Comparison of ENCODE assay signal across 20 cellular contexts in the genomic region with DNA sequence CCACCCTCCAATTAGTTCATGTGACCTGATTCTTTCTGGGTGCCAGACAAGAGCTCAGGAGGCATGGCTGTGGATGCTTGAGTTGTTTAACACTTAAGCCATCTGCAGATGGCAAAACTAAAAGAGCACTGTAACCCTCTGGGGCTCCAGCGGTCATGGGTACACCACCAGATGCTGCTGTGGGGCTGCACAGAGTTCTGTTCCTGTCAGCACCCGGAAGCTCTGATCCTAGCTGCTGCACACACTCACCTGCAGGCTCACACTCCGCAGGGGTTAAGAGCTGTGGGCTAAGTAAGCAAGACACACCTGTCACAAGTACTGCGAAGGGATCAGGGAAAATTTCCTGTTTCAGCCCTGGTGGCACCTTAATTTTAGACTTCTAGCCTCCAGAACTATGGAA.
DNase-seq lines count a peak whose midpoint lies in the region; ATAC-seq and TF ChIP-seq lines count a peak whose summit lies in the region.
"Had no signal": no experiment of that assay in that cellular context is flagged by ENCODE, and none has a peak within 500 bp of the region (broad histone marks: within the 10 kb centered on the region; RNA-seq: fewer than 3 reads in every experiment).

No MANE protein-coding gene starts in this region.

- TF ChIP-seq CTCF in WTC11 (IDR thresholded peaks at IDR 0.05) (no peak), CD14-positive monocyte (IDR thresholded peaks at IDR 0.05) (no peak)

- intact Hi-C loops in CD14-positive monocyte (cut with micrococcal nuclease) = no loop called here

- CTCF ChIA-PET in WTC11 (lab: Charles Lee) = interaction anchor here (1.2 kb wide), 1 partner anchor 209 kb away, joined by 3 read pairs; no protein-coding TSS in a partner anchor

- H3K36me3 Mint-ChIP-seq in WTC11 (no peaks in the 10 kb centered on the region), CD14-positive monocyte (no peaks in the 10 kb centered on the region)
- no peaks in the 10 kb centered on the region for H3K36me3 Mint-ChIP-seq in stimulated activated memory B cell treated with anti-CD40 and anti-IgM and Interleukin-4, amounts not matched to agents 10 μg/mL and 1 μg/mL and 100 μg/mL, for 72 hours
- no peaks in the 10 kb centered on the region for H3K36me3 Mint-ChIP-seq in activated T-cell treated with anti-CD3 and anti-CD28 coated beads, Interleukin-2, amount 50 U/mL, for 4 hours (ENCODE audit: insufficient read depth)
- H3K36me3 Mint-ChIP-seq: CD8-positive, alpha-beta memory T cell had no signal

- POLR2A ChIA-PET in WTC11 (lab: Charles Lee) = no interaction called here

- peaks cover 10% of the 10 kb centered on the region for H3K4me1 Mint-ChIP-seq in WTC11
- no peaks in the 10 kb centered on the region for H3K4me1 Mint-ChIP-seq in stimulated activated memory B cell treated with anti-CD40 and anti-IgM and Interleukin-4, amounts not matched to agents 10 μg/mL and 1 μg/mL and 100 μg/mL, for 72 hours
- no peaks in the 10 kb centered on the region for H3K4me1 Mint-ChIP-seq in activated T-cell treated with anti-CD3 and anti-CD28 coated beads, Interleukin-2, amount 50 U/mL, for 4 hours (ENCODE audit: low read depth)
- peaks cover 11% of the 10 kb centered on the region for H3K4me1 Mint-ChIP-seq in CD14-positive monocyte
- H3K4me1 Mint-ChIP-seq: CD8-positive, alpha-beta memory T cell; central memory CD8-positive, alpha-beta T cell; naive thymus-derived CD4-positive, alpha-beta T cell; stimulated activated naive CD8-positive, alpha-beta T cell treated with anti-CD3 and anti-CD28 coated beads, Interleukin-15, amount 100 ng/mL, for 72 hours had no signal

- H3K27me3 Mint-ChIP-seq in WTC11 (ENCODE audit: low read depth) = no peaks in the 10 kb centered on the region
- no peaks in the 10 kb centered on the region for H3K27me3 Mint-ChIP-seq in stimulated activated memory B cell treated with anti-CD40 and anti-IgM and Interleukin-4, amounts not matched to agents 10 μg/mL and 1 μg/mL and 100 μg/mL, for 72 hours
- no peaks in the 10 kb centered on the region for H3K27me3 Mint-ChIP-seq in activated T-cell treated with anti-CD3 and anti-CD28 coated beads, Interleukin-2, amount 50 U/mL, for 4 hours (ENCODE audit: low read depth)
- H3K27me3 Mint-ChIP-seq in CD14-positive monocyte (ENCODE audit: low read depth in 3 of 3) = peaks cover 2 to 11% (median 8%) of the 10 kb centered on the region in 3 donors
- H3K27me3 Mint-ChIP-seq: CD8-positive, alpha-beta memory T cell; central memory CD8-positive, alpha-beta T cell; stimulated activated naive CD8-positive, alpha-beta T cell treated with anti-CD3 and anti-CD28 coated beads, Interleukin-15, amount 100 ng/mL, for 72 hours had no signal

- H3K9me3 Mint-ChIP-seq in WTC11 (no peaks in the 10 kb centered on the region), CD14-positive monocyte (peaks cover 0 to 10% (median 2%) of the 10 kb centered on the region in 7 donors)
- no peaks in the 10 kb centered on the region for H3K9me3 Mint-ChIP-seq in stimulated activated memory B cell treated with anti-CD40 and anti-IgM and Interleukin-4, amounts not matched to agents 10 μg/mL and 1 μg/mL and 100 μg/mL, for 72 hours
- H3K9me3 Mint-ChIP-seq in activated T-cell treated with anti-CD3 and anti-CD28 coated beads, Interleukin-2, amount 50 U/mL, for 4 hours = peaks cover 3% of the 10 kb centered on the region
- H3K9me3 Mint-ChIP-seq: activated T-helper 2 cell treated with anti-CD3 and anti-CD28 coated beads, Interferon-gamma antibody, Interleukin-2, Interleukin-4, amounts not matched to agents 10 μg/mL and 5 μg/mL and 100 μg/mL, durations not matched to agents 14 hours and 24 hours and 36 hours had no signal

- DNase-seq in SHP77 (lab: John Stamatoyannopoulos, UW) = peak; percentile 3 to 20
- no peak for DNase-seq in SHP77 treated with DMSO at 0.1 percent for 48 hours (lab: John Stamatoyannopoulos, UW)
- peak; percentile 14 for DNase-seq in NCI-H2107 (lab: John Stamatoyannopoulos, UW)
- DNase-seq in WTC11 (ENCODE audit: low spot score) = peak; percentile 18
- no peak for DNase-seq in activated T-cell treated with anti-CD3 and anti-CD28 coated beads, Interleukin-2, amount 50 U/mL, for 4 hours
- no peak for DNase-seq in H4 (ENCODE audit: low spot score)
- no peak for DNase-seq in CD14-positive monocyte (ENCODE audit: low spot score)
- DNase-seq: activated CD8-positive, alpha-beta memory T cell treated with anti-CD3 and anti-CD28 coated beads for 24 hours; adrenal gland; CD8-positive, alpha-beta memory T cell; GOT3; naive thymus-derived CD4-positive, alpha-beta T cell; NCI-H2227 treated with DMSO at 0.1 percent for 48 hours; stimulated activated CD4-positive, alpha-beta T cell treated with anti-CD3 and anti-CD28 coated beads, Interleukin-12 subunit alpha, Interleukin-12 subunit beta, amount 100 ng/mL, for 4 hours; stimulated activated naive CD8-positive, alpha-beta T cell treated with anti-CD3 and anti-CD28 coated beads, Interleukin-15, amount 100 ng/mL, for 72 hours; SW 1271; uterus had no signal

- H3K27ac Mint-ChIP-seq in WTC11 = no peak overlapping the region
- no peak overlapping the region for H3K27ac Mint-ChIP-seq in stimulated activated memory B cell treated with anti-CD40 and anti-IgM and Interleukin-4, amounts not matched to agents 10 μg/mL and 1 μg/mL and 100 μg/mL, for 72 hours
- H3K27ac Mint-ChIP-seq in CD14-positive monocyte = no peak overlapping the region
- H3K27ac Mint-ChIP-seq: activated T-helper 2 cell treated with anti-CD3 and anti-CD28 coated beads, Interferon-gamma antibody, Interleukin-2, Interleukin-4, amounts not matched to agents 10 μg/mL and 5 μg/mL and 100 μg/mL, durations not matched to agents 14 hours and 24 hours and 36 hours; CD8-positive, alpha-beta memory T cell; stimulated activated naive CD8-positive, alpha-beta T cell treated with anti-CD3 and anti-CD28 coated beads, Interleukin-15, amount 100 ng/mL, for 72 hours had no signal

- ATAC-seq in WTC11 = peak; percentile 78
- peak; percentile 42 for ATAC-seq in stimulated activated memory B cell treated with anti-CD40 and anti-IgM and Interleukin-4, amounts not matched to agents 10 μg/mL and 1 μg/mL and 100 μg/mL, for 72 hours
- ATAC-seq in activated T-cell treated with anti-CD3 and anti-CD28 coated beads, Interleukin-2, amount 50 U/mL, for 4 hours = no peak
- ATAC-seq: naive thymus-derived CD4-positive, alpha-beta T cell; stimulated activated naive CD8-positive, alpha-beta T cell treated with anti-CD3 and anti-CD28 coated beads, Interleukin-15, amount 100 ng/mL, for 72 hours had no signal

- H3K4me3 Mint-ChIP-seq in WTC11 (no peak overlapping the region), CD14-positive monocyte (no peak overlapping the region)
- H3K4me3 Mint-ChIP-seq in stimulated activated memory B cell treated with anti-CD40 and anti-IgM and Interleukin-4, amounts not matched to agents 10 μg/mL and 1 μg/mL and 100 μg/mL, for 72 hours = no peak overlapping the region
- H3K4me3 Mint-ChIP-seq in activated T-cell treated with anti-CD3 and anti-CD28 coated beads, Interleukin-2, amount 50 U/mL, for 4 hours = no peak overlapping the region
- H3K4me3 Mint-ChIP-seq: CD8-positive, alpha-beta memory T cell; central memory CD8-positive, alpha-beta T cell; naive thymus-derived CD4-positive, alpha-beta T cell; stimulated activated naive CD8-positive, alpha-beta T cell treated with anti-CD3 and anti-CD28 coated beads, Interleukin-15, amount 100 ng/mL, for 72 hours had no signal

TF ChIP-seq in WTC11, 78 proteins besides CTCF, POLR2A, EP300 and RAD21 (continues in another document):
- no peak for TF ChIP-seq ZNF263 (CRISPR knock-in tag; IDR thresholded peaks at IDR 0.05; ENCODE audit: low read depth)
- no peak for TF ChIP-seq NFYB (CRISPR knock-in tag; conservative IDR thresholded peaks at IDR 0.05; ENCODE audit: low read depth)
- TF ChIP-seq, protein P1, sequence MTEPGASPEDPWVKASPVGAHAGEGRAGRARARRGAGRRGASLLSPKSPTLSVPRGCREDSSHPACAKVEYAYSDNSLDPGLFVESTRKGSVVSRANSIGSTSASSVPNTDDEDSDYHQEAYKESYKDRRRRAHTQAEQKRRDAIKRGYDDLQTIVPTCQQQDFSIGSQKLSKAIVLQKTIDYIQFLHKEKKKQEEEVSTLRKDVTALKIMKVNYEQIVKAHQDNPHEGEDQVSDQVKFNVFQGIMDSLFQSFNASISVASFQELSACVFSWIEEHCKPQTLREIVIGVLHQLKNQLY (CRISPR knock-in tag; IDR thresholded peaks at IDR 0.05) = no peak
- TF ChIP-seq CDX4 (CRISPR knock-in tag; IDR thresholded peaks at IDR 0.05; ENCODE audit: borderline replicate concordance) = no peak
- no peak for TF ChIP-seq ZNF396 (CRISPR knock-in tag; IDR thresholded peaks at IDR 0.05; ENCODE audit: borderline replicate concordance)
- TF ChIP-seq USF2 (CRISPR knock-in tag; IDR thresholded peaks at IDR 0.05) = no peak
- TF ChIP-seq CBFB (CRISPR knock-in tag; IDR thresholded peaks at IDR 0.05; ENCODE audit: low read depth) = no peak

Comparison
In these comparisons a context has a peak if more than half of its experiments do, and no peak if none do; other contexts are left out.
1. DNase-seq: peak in SHP77 (2 of 2), NCI-H2107 (single experiment) and WTC11 (single experiment); none in SHP77 treated with DMSO at 0.1 percent for 48 hours (single experiment), activated T-cell treated with anti-CD3 and anti-CD28 coated beads, Interleukin-2, amount 50 U/mL, for 4 hours (single experiment), H4 (single experiment) and CD14-positive monocyte (single experiment).
2. ATAC-seq: peak in WTC11 (single experiment) and stimulated activated memory B cell treated with anti-CD40 and anti-IgM and Interleukin-4, amounts not matched to agents 10 μg/mL and 1 μg/mL and 100 μg/mL, for 72 hours (single experiment); none in activated T-cell treated with anti-CD3 and anti-CD28 coated beads, Interleukin-2, amount 50 U/mL, for 4 hours (0 of 2).